ENCODE assay signal across 9 cellular contexts in the genomic region with DNA sequence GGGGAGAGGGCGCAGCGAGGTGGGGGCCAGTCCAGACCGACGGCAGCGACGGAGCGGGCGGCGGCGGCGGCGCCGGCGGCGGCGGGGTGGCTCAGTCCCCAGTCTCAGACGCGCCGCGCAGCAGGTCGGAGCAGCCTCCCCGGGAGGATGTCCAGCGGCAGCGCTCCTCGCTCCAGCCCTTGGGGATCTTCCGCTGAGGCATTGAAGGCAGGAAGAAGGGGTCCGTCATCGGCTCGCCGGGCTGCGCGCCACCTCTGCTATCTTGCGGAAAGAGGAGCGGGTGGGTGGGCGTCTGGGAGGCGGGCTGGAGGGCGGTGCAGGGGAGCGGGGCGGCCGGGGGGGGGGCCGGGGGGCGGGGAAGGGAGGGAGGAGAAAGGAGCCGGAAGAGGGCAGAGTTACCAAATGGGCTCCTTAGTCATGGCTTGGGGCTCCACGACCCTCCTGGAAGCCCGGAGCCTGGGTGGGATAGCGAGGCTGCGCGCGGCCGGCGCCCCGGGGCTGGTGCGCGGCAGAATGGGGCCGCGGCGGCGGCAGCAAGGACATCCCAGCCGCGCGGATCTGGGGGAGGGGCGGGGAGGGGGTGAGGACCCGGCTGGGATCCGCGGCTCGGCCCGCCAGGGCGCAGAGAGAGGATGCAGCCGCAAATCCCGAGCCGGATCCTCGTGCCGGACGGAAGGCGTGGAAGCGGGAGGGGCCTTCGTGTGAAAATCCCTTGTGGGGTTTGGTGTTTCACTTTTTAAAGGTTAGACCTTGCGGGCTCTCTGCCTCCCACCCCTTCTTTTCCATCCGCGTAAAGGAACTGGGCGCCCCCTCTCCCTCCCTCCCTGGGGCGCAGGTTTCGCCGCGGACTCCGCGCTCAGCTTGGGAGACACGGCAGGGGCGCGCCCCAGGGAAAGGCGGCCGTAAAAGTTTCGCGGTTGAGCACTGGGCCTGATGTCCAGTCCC. TPM values are rescaled to one million over a fixed set of nuclear protein-coding genes. Genes with fewer than 3 reads are reported as not detected.
DNase-seq lines count a peak whose midpoint lies in the region; ATAC-seq and TF ChIP-seq lines count a peak whose summit lies in the region.
"Had no signal": no experiment of that assay in that cellular context is flagged by ENCODE, and none has a peak within 500 bp of the region (broad histone marks: within the 10 kb centered on the region; RNA-seq: fewer than 3 reads in every experiment).

A gene with protein sequence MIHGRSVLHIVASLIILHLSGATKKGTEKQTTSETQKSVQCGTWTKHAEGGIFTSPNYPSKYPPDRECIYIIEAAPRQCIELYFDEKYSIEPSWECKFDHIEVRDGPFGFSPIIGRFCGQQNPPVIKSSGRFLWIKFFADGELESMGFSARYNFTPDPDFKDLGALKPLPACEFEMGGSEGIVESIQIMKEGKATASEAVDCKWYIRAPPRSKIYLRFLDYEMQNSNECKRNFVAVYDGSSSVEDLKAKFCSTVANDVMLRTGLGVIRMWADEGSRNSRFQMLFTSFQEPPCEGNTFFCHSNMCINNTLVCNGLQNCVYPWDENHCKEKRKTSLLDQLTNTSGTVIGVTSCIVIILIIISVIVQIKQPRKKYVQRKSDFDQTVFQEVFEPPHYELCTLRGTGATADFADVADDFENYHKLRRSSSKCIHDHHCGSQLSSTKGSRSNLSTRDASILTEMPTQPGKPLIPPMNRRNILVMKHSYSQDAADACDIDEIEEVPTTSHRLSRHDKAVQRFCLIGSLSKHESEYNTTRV (minus strand): TSS at position 267 of the 945 bp plus-strand sequence. CDS start 696 bp downstream, outside the sequence.

- peaks cover 34% of the 10 kb centered on the region for H3K27me3 Mint-ChIP-seq in activated CD4-positive, alpha-beta T cell treated with anti-CD3 and anti-CD28 coated beads for 36 hours
- peaks cover 30% of the 10 kb centered on the region for H3K27me3 Mint-ChIP-seq in activated CD4-positive, alpha-beta T cell treated with anti-CD3 and anti-CD28 coated beads, Interleukin-2, amount 10 ng/mL, durations not matched to agents 7 days and 5 days

- no peaks in the 10 kb centered on the region for H3K4me1 Mint-ChIP-seq in activated CD4-positive, alpha-beta T cell treated with anti-CD3 and anti-CD28 coated beads for 36 hours
- no peaks in the 10 kb centered on the region for H3K4me1 Mint-ChIP-seq in activated CD4-positive, alpha-beta T cell treated with anti-CD3 and anti-CD28 coated beads, Interleukin-2, amount 10 ng/mL, durations not matched to agents 7 days and 5 days

- POLR2A ChIA-PET in activated CD4-positive, alpha-beta T cell treated with anti-CD3 and anti-CD28 coated beads for 36 hours (lab: Charles Lee), result no interaction called here
- POLR2A ChIA-PET in RWPE1 (lab: Yijun Ruan, JAX; ENCODE audit: low non-redundant PET), result no interaction called here
- POLR2A ChIA-PET in activated CD4-positive, alpha-beta T cell treated with anti-CD3 and anti-CD28 coated beads, Interleukin-2, amount 10 ng/mL, durations not matched to agents 7 days and 5 days (lab: Charles Lee), result no interaction called here

- intact Hi-C loops in activated CD4-positive, alpha-beta T cell treated with anti-CD3 and anti-CD28 coated beads for 36 hours (cut with DNase I, micrococcal nuclease), result loop anchor here in 1 of 2 experiments (5.0 kb wide), 1 partner anchor 326 kb away; a partner anchor contains a TSS
- intact Hi-C loops in tibial artery (cut with DNase I; ENCODE audit: low total_unique reads), result loop anchor here (10.0 kb wide), 1 partner anchor 57 kb away; no protein-coding TSS in a partner anchor

- H3K4me3 ChIP-seq in iPS-11a (ENCODE audit: low read depth, low read length) (peak within 1 kb of the TSS; percentile 63), tibial artery (peak within 1 kb of the TSS; percentile 16 to 40)

- no peaks in the 10 kb centered on the region for H3K36me3 Mint-ChIP-seq in activated CD4-positive, alpha-beta T cell treated with anti-CD3 and anti-CD28 coated beads for 36 hours (ENCODE audit: low read depth)
- H3K36me3 Mint-ChIP-seq in activated CD4-positive, alpha-beta T cell treated with anti-CD3 and anti-CD28 coated beads, Interleukin-2, amount 10 ng/mL, durations not matched to agents 7 days and 5 days (ENCODE audit: low read depth), result no peaks in the 10 kb centered on the region

- no peaks in the 10 kb centered on the region for H3K9me3 Mint-ChIP-seq in activated CD4-positive, alpha-beta T cell treated with anti-CD3 and anti-CD28 coated beads for 36 hours (ENCODE audit: low read depth)
- no peaks in the 10 kb centered on the region for H3K9me3 Mint-ChIP-seq in activated CD4-positive, alpha-beta T cell treated with anti-CD3 and anti-CD28 coated beads, Interleukin-2, amount 10 ng/mL, durations not matched to agents 7 days and 5 days

- CTCF ChIA-PET in activated CD4-positive, alpha-beta T cell treated with anti-CD3 and anti-CD28 coated beads for 36 hours (lab: Charles Lee), result no interaction called here
- CTCF ChIA-PET in RWPE1 (lab: Yijun Ruan, JAX), result no interaction called here
- CTCF ChIA-PET in activated CD4-positive, alpha-beta T cell treated with anti-CD3 and anti-CD28 coated beads, Interleukin-2, amount 10 ng/mL, durations not matched to agents 7 days and 5 days (lab: Charles Lee), result no interaction called here

- ATAC-seq in activated CD4-positive, alpha-beta T cell treated with anti-CD3 and anti-CD28 coated beads for 36 hours, result no peak
- ATAC-seq in HG03196 (IDR thresholded peaks at IDR 0.05; ENCODE audit: unreplicated experiment), result no peak

- TF ChIP-seq CTCF in RWPE1 (conservative IDR thresholded peaks at IDR 0.05; ENCODE audit: low read depth) (no peak), tibial artery (IDR thresholded peaks at IDR 0.05) (no peak)

- H3K27me3 ChIP-seq in tibial artery, result peaks cover 0 to 33% of the 10 kb centered on the region in 2 donors

- no peak within 1 kb of the TSS for H3K27ac Mint-ChIP-seq in activated CD4-positive, alpha-beta T cell treated with anti-CD3 and anti-CD28 coated beads for 36 hours
- H3K27ac Mint-ChIP-seq in activated CD4-positive, alpha-beta T cell treated with anti-CD3 and anti-CD28 coated beads, Interleukin-2, amount 10 ng/mL, durations not matched to agents 7 days and 5 days, result no peak within 1 kb of the TSS

- peaks cover 0 to 29% (median 17%) of the 10 kb centered on the region in 4 donors for H3K4me1 ChIP-seq in tibial artery

- no peak within 1 kb of the TSS for H3K4me3 Mint-ChIP-seq in activated CD4-positive, alpha-beta T cell treated with anti-CD3 and anti-CD28 coated beads for 36 hours
- no peak within 1 kb of the TSS for H3K4me3 Mint-ChIP-seq in activated CD4-positive, alpha-beta T cell treated with anti-CD3 and anti-CD28 coated beads, Interleukin-2, amount 10 ng/mL, durations not matched to agents 7 days and 5 days

- no peaks in the 10 kb centered on the region for H3K36me3 ChIP-seq in tibial artery

- peak; percentile 13 for DNase-seq in activated CD4-positive, alpha-beta T cell treated with anti-CD3 and anti-CD28 coated beads for 36 hours
- DNase-seq in activated CD4-positive, alpha-beta T cell treated with anti-CD3 and anti-CD28 coated beads for 4 hours, result no peak
- DNase-seq in RWPE1 (ENCODE audit: low spot score) (peak; percentile 18), tibial artery (no peak), T-helper 1 cell (no peak)
- DNase-seq in activated CD4-positive, alpha-beta T cell treated with anti-CD3 and anti-CD28 coated beads, Interleukin-2, amount 10 ng/mL, durations not matched to agents 7 days and 5 days, result no peak
- DNase-seq: hippocampal formation had no signal

- no peaks in the 10 kb centered on the region for H3K9me3 ChIP-seq in tibial artery

- no peak within 1 kb of the TSS for H3K27ac ChIP-seq in RWPE1
- no peak within 1 kb of the TSS for H3K27ac ChIP-seq in tibial artery

RNA-seq across cellular contexts. Expression of the gene that starts here (rescaled TPM):
- not detected for total RNA-seq in activated CD4-positive, alpha-beta T cell treated with anti-CD3 and anti-CD28 coated beads for 36 hours
- total RNA-seq in activated CD4-positive, alpha-beta T cell treated with anti-CD3 and anti-CD28 coated beads, Interleukin-2, amount 10 ng/mL, durations not matched to agents 7 days and 5 days, result not detected

Comparison
In these comparisons a context has a peak if more than half of its experiments do, and no peak if none do; other contexts are left out.
1. Peak in DNase-seq in activated CD4-positive, alpha-beta T cell treated with anti-CD3 and anti-CD28 coated beads for 36 hours; RNA of the gene not detected or under 1 TPM.